ENCODE assay signal across 1 cellular context in genomic region chr18:48804856-48805610, GRCh38.
TF ChIP-seq lines count a peak whose summit lies in the region.

No MANE protein-coding gene starts in this region.

TF ChIP-seq in GM12878, 131 proteins besides CTCF, POLR2A, EP300 and RAD21 (continued from another document):
- TF ChIP-seq REST (IDR thresholded peaks at IDR 0.05; ENCODE audit: low read depth, low read length) (no peak), RELA (IDR thresholded peaks at IDR 0.05; ENCODE audit: borderline replicate concordance, partially characterized antibody) (no peak), TAF1 (IDR thresholded peaks at IDR 0.05; ENCODE audit: borderline replicate concordance, low read depth, low read length) (no peak), WRNIP1 (IDR thresholded peaks at IDR 0.05; ENCODE audit: borderline replicate concordance, low read depth, low read length) (no peak), PAX5 (IDR thresholded peaks at IDR 0.05; ENCODE audit: borderline replicate concordance, low read depth, low read length) (no peak)
